ENCODE assay signal across 12 cellular contexts in the genomic region with DNA sequence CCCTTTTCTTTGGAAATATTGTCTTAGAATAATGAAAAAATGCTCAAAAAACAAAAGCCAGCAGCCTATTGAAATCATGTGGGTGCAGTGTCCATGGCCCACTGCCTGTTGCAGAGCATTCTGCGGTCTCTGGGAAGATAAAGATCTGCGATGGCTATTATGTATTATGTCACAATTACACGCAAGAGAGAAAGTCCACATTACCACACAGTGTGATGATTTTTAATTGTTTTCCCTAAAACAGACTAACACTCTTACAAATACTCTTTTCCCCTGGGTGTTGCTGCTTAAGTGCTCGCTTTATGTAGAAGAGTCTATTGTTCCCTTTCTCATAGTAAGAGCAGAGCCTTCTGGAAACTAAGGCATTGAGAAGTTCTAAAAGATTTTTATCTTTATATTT.
"Had no signal": no experiment of that assay in that cellular context is flagged by ENCODE, and none has a peak within 500 bp of the region (broad histone marks: within the 10 kb centered on the region; RNA-seq: fewer than 3 reads in every experiment).

No MANE protein-coding gene starts in this region.

- H3K4me1 ChIP-seq: colonic mucosa, gastrocnemius medialis, right atrium auricular region had no signal

- H3K4me3 ChIP-seq: colonic mucosa, gastrocnemius medialis, heart right ventricle, right atrium auricular region, smooth muscle cell had no signal

- H3K27me3 ChIP-seq: colonic mucosa, gastrocnemius medialis, heart right ventricle, right atrium auricular region had no signal

- H3K27me3 Mint-ChIP-seq: activated T-helper 17 cell treated with anti-CD3 and anti-CD28 coated beads, Interleukin-2, amount 50 U/mL, for 72 hours had no signal

- H3K36me3 ChIP-seq: colonic mucosa, right atrium auricular region had no signal

- DNase-seq: activated CD4-positive, alpha-beta T cell treated with anti-CD3 and anti-CD28 coated beads, Interleukin-2, amount 10 ng/mL, durations not matched to agents 24 days and 14 days; activated naive CD4-positive, alpha-beta T cell treated with anti-CD3 and anti-CD28 coated beads for 36 hours; colonic mucosa; effector CD4-positive, alpha-beta T cell; gastrocnemius medialis; heart right ventricle; mammary epithelial cell; natural killer cell had no signal

- H3K4me3 Mint-ChIP-seq: activated CD4-positive, alpha-beta T cell treated with anti-CD3 and anti-CD28 coated beads, Interleukin-2, amount 10 ng/mL, durations not matched to agents 24 days and 14 days; activated naive CD4-positive, alpha-beta T cell treated with anti-CD3 and anti-CD28 coated beads for 36 hours; activated T-helper 17 cell treated with anti-CD3 and anti-CD28 coated beads, Interleukin-2, amount 50 U/mL, for 72 hours; natural killer cell had no signal

- H3K27ac ChIP-seq: colonic mucosa, gastrocnemius medialis, heart right ventricle, right atrium auricular region had no signal

- H3K9me3 ChIP-seq: colonic mucosa, gastrocnemius medialis, heart right ventricle, right atrium auricular region had no signal

- ATAC-seq: activated T-helper 17 cell treated with anti-CD3 and anti-CD28 coated beads, Interleukin-2, amount 50 U/mL, for 72 hours; gastrocnemius medialis; heart right ventricle; left lobe of liver; natural killer cell had no signal

- H3K27ac Mint-ChIP-seq: activated CD4-positive, alpha-beta T cell treated with anti-CD3 and anti-CD28 coated beads, Interleukin-2, amount 10 ng/mL, durations not matched to agents 24 days and 14 days; activated naive CD4-positive, alpha-beta T cell treated with anti-CD3 and anti-CD28 coated beads for 36 hours; natural killer cell had no signal

- H3K9me3 Mint-ChIP-seq: activated T-helper 17 cell treated with anti-CD3 and anti-CD28 coated beads, Interleukin-2, amount 50 U/mL, for 72 hours; natural killer cell had no signal
